23 cellular contexts compared by ENCODE assay signal in the genomic region with DNA sequence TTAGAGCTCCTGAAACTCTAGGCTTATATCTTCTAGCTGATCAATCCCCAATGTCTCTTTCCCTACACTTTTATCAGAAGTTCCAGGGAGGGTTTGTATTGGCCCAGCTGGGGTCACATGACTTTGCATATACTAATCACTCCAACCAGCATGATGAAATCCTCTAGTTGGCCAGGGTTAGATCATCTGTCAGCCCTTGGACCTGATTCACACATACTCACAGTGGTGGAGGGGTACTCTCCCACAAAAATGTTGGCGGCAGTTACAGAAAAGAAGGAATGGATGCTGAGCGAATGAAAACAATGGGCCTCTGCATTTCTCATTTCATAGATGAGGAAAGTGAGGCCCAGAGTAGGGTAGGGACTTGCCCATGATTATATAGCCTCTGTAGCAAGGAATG.
DNase-seq lines count a peak whose midpoint lies in the region; ATAC-seq, FAIRE-seq and TF ChIP-seq lines count a peak whose summit lies in the region.
"Had no signal": no experiment of that assay in that cellular context is flagged by ENCODE, and none has a peak within 500 bp of the region (broad histone marks: within the 10 kb centered on the region; RNA-seq: fewer than 3 reads in every experiment).

No MANE protein-coding gene starts in this region.

- no peaks in the 10 kb centered on the region for H3K4me1 Mint-ChIP-seq in astrocyte (ENCODE audit: low read depth, unreplicated experiment)
- H3K4me1 Mint-ChIP-seq in osteocyte (ENCODE audit: unreplicated experiment): peaks cover 7% of the 10 kb centered on the region
- H3K4me1 Mint-ChIP-seq: CD4-positive, CD25-positive, alpha-beta regulatory T cell; neural crest cell had no signal

- H3K27me3 ChIP-seq in astrocyte (ENCODE audit: insufficient read depth, low read length): no peaks in the 10 kb centered on the region
- no peaks in the 10 kb centered on the region for H3K27me3 ChIP-seq in fibroblast of lung (ENCODE audit: control insufficient read depth, insufficient read depth, low read length)
- H3K27me3 ChIP-seq: testis had no signal

- H3K27ac ChIP-seq in astrocyte (ENCODE audit: low read depth, low read length) (no peak overlapping the region), fibroblast of lung (ENCODE audit: insufficient read depth, low read length) (no peak overlapping the region)
- H3K27ac ChIP-seq: KMS-11, prostate gland, testis had no signal

- H3K79me2 ChIP-seq in astrocyte (ENCODE audit: insufficient read depth, low read length) (no peaks in the 10 kb centered on the region), fibroblast of lung (ENCODE audit: control insufficient read depth, insufficient read depth, low read length) (no peaks in the 10 kb centered on the region)

- peaks cover 3% of the 10 kb centered on the region for H3K4me1 ChIP-seq in astrocyte (ENCODE audit: insufficient read depth, low read length)
- peaks cover 2% of the 10 kb centered on the region for H3K4me1 ChIP-seq in fibroblast of lung (ENCODE audit: control insufficient read depth, extremely low read depth, insufficient read depth, low read length)
- H3K4me1 ChIP-seq: prostate gland had no signal

- H3K27me3 Mint-ChIP-seq in astrocyte (ENCODE audit: low read depth, unreplicated experiment) (no peaks in the 10 kb centered on the region), osteocyte (ENCODE audit: unreplicated experiment) (no peaks in the 10 kb centered on the region)

- H3K4me3 Mint-ChIP-seq in astrocyte (ENCODE audit: unreplicated experiment) (no peak overlapping the region), osteocyte (ENCODE audit: unreplicated experiment) (no peak overlapping the region)
- H3K4me3 Mint-ChIP-seq: activated naive CD4-positive, alpha-beta T cell treated with anti-CD3 and anti-CD28 coated beads for 36 hours; activated T-cell treated with anti-CD3 and anti-CD28 coated beads, Interleukin-2, amount 50 U/mL, for 72 hours; CD4-positive, CD25-positive, alpha-beta regulatory T cell; H9; neural crest cell had no signal

- H4K20me1 ChIP-seq in astrocyte (ENCODE audit: insufficient read depth, low read length) (no peaks in the 10 kb centered on the region), fibroblast of lung (ENCODE audit: control insufficient read depth, extremely low read depth, insufficient read depth, low read length) (no peaks in the 10 kb centered on the region)

- no peak overlapping the region for H2AFZ ChIP-seq in astrocyte (ENCODE audit: low read depth, low read length)
- no peak overlapping the region for H2AFZ ChIP-seq in fibroblast of lung (ENCODE audit: low read length)

- H3K9ac ChIP-seq in astrocyte (ENCODE audit: low read length) (no peak overlapping the region), fibroblast of lung (ENCODE audit: insufficient read depth, low read length) (no peak overlapping the region)
- H3K9ac ChIP-seq: KMS-11 had no signal

- TF ChIP-seq CTCF in astrocyte (IDR thresholded peaks at IDR 0.05; ENCODE audit: insufficient read depth, low read depth, low read length) (no peak), fibroblast of lung (conservative IDR thresholded peaks at IDR 0.05 in 1 of 2, IDR thresholded peaks at IDR 0.05 in 1 of 2; ENCODE audit: low read depth in 1 of 2, low read length in 2 of 2) (no peak), osteocyte (IDR thresholded peaks at IDR 0.05) (no peak)

- H3K9me3 ChIP-seq in astrocyte (ENCODE audit: insufficient read depth, low read depth, low read length) (no peaks in the 10 kb centered on the region), fibroblast of lung (ENCODE audit: control insufficient read depth, insufficient read depth, low read depth, low read length) (no peaks in the 10 kb centered on the region)
- H3K9me3 ChIP-seq: mucosa of descending colon, prostate gland, testis had no signal

- DNase-seq in GM04503 (ENCODE audit: low read depth) (peak; percentile 16), astrocyte (ENCODE audit: low read depth) (peak; percentile 83), fibroblast of lung (ENCODE audit: low read depth in 2 of 2) (peak; percentile 75 to 86), osteocyte (ENCODE audit: extremely low spot score, unreplicated experiment) (peak; percentile 49), left lobe of liver (ENCODE audit: low spot score) (no peak), SK-N-DZ (ENCODE audit: low spot score) (no peak), NCI-H128 (lab: John Stamatoyannopoulos, UW; ENCODE audit: unreplicated experiment) (no peak)
- DNase-seq: activated CD4-positive, alpha-beta T cell treated with anti-CD3 and anti-CD28 coated beads for 4 hours; activated naive CD4-positive, alpha-beta T cell treated with anti-CD3 and anti-CD28 coated beads for 36 hours; activated T-cell treated with anti-CD3 and anti-CD28 coated beads, Interleukin-2, amount 50 U/mL, for 72 hours; CD4-positive, CD25-positive, alpha-beta regulatory T cell; GF-D8; H9; head of caudate nucleus; left ventricle myocardium superior; mucosa of descending colon; NCI-H187; OCI-M1; testis had no signal

- H3K9me3 Mint-ChIP-seq in astrocyte (ENCODE audit: unreplicated experiment): no peaks in the 10 kb centered on the region
- H3K9me3 Mint-ChIP-seq in osteocyte (ENCODE audit: unreplicated experiment): peaks cover 10% of the 10 kb centered on the region
- H3K9me3 Mint-ChIP-seq: activated T-cell treated with anti-CD3 and anti-CD28 coated beads, Interleukin-2, amount 50 U/mL, for 72 hours; CD4-positive, CD25-positive, alpha-beta regulatory T cell had no signal

- H3K4me3 ChIP-seq in astrocyte (ENCODE audit: insufficient read depth, low read depth, low read length) (no peak overlapping the region), fibroblast of lung (replicated peaks in 1 of 4; ENCODE audit: control extremely low read depth in 1 of 4, insufficient read depth in 1 of 4, low read depth in 3 of 4, low read length in 4 of 4) (no peak overlapping the region)
- H3K4me3 ChIP-seq: mucosa of descending colon, prostate gland, testis had no signal

- H3K4me2 ChIP-seq in astrocyte (ENCODE audit: low read length) (no peak overlapping the region), fibroblast of lung (ENCODE audit: extremely low read depth, insufficient read depth, low read length) (no peak overlapping the region)
- H3K4me2 ChIP-seq: KMS-11 had no signal

- H3K27ac Mint-ChIP-seq in astrocyte (ENCODE audit: unreplicated experiment) (peak overlapping the region; percentile 85), osteocyte (ENCODE audit: unreplicated experiment) (no peak overlapping the region)
- H3K27ac Mint-ChIP-seq: activated naive CD4-positive, alpha-beta T cell treated with anti-CD3 and anti-CD28 coated beads for 36 hours; activated T-cell treated with anti-CD3 and anti-CD28 coated beads, Interleukin-2, amount 50 U/mL, for 72 hours; CD4-positive, CD25-positive, alpha-beta regulatory T cell; H9 had no signal

- H3K36me3 Mint-ChIP-seq in astrocyte (ENCODE audit: low read depth, unreplicated experiment) (no peaks in the 10 kb centered on the region), osteocyte (ENCODE audit: unreplicated experiment) (no peaks in the 10 kb centered on the region)
- H3K36me3 Mint-ChIP-seq: CD4-positive, CD25-positive, alpha-beta regulatory T cell had no signal

- H3K36me3 ChIP-seq in astrocyte (ENCODE audit: insufficient read depth, low read length) (no peaks in the 10 kb centered on the region), fibroblast of lung (ENCODE audit: control insufficient read depth, insufficient read depth, low read length) (no peaks in the 10 kb centered on the region)
- H3K36me3 ChIP-seq: prostate gland had no signal

- peak; percentile 96 for FAIRE-seq in astrocyte (lab: Jason Lieb, UNC)

- ATAC-seq in left lobe of liver (no peak), HG02610 (IDR thresholded peaks at IDR 0.05; ENCODE audit: unreplicated experiment) (no peak)
- ATAC-seq: activated T-cell treated with anti-CD3 and anti-CD28 coated beads, Interleukin-2, amount 50 U/mL, for 72 hours; left ventricle myocardium superior; mucosa of descending colon had no signal

Comparison
In these comparisons a context has a peak if more than half of its experiments do, and no peak if none do; other contexts are left out.
1. DNase-seq: peak in GM04503 (single experiment), astrocyte (single experiment), fibroblast of lung (2 of 2) and osteocyte (single experiment); none in left lobe of liver (single experiment), SK-N-DZ (single experiment) and NCI-H128 (single experiment).